ENCODE assay signal across 25 cellular contexts in genomic region chr2:65637061-65637460, GRCh38.
DNase-seq lines count a peak whose midpoint lies in the region; ATAC-seq, FAIRE-seq and TF ChIP-seq lines count a peak whose summit lies in the region.
"Had no signal": no experiment of that assay in that cellular context is flagged by ENCODE, and none has a peak within 500 bp of the region (broad histone marks: within the 10 kb centered on the region; RNA-seq: fewer than 3 reads in every experiment).

No MANE protein-coding gene starts in this region.

- DNase-seq in A673 (ENCODE audit: low spot score), result no peak
- DNase-seq in astrocyte (ENCODE audit: low read depth), result peak; percentile 45
- DNase-seq in UCSD-AML1 (lab: John Stamatoyannopoulos, UW; ENCODE audit: unreplicated experiment), result no peak
- no peak for DNase-seq in NCI-H128 (lab: John Stamatoyannopoulos, UW; ENCODE audit: unreplicated experiment)
- no peak for DNase-seq in AG08395 (ENCODE audit: low spot score)
- DNase-seq: 8988T; BE2C; C1 segment of cervical spinal cord; CD4-positive, CD25-positive, alpha-beta regulatory T cell; CD8-positive, alpha-beta memory T cell; COR-L47; DMS 273 treated with DMSO at 0.1 percent for 48 hours; DMS53; DND-41; IMR-90 had no signal

- no peaks in the 10 kb centered on the region for H3K27me3 Mint-ChIP-seq in astrocyte (ENCODE audit: low read depth, unreplicated experiment)

- FAIRE-seq in astrocyte (lab: Jason Lieb, UNC), result no peak
- FAIRE-seq: G401.6, GM12891, GM19239, H54, HTR-8/SVneo, K562 had no signal

- POLR2A ChIA-PET in A673 (lab: Charles Lee; ENCODE audit: low non-redundant PET), result no interaction called here
- POLR2A ChIA-PET in HEK293 (lab: Yijun Ruan, JAX), result no interaction called here

- TF ChIP-seq CTCF in A673 (conservative IDR thresholded peaks at IDR 0.05; ENCODE audit: low read depth, low read length) (no peak), HEK293 (tag by site-specific recombination; IDR thresholded peaks at IDR 0.05) (no peak), astrocyte (IDR thresholded peaks at IDR 0.05; ENCODE audit: insufficient read depth, low read depth, low read length) (no peak)

- BruUV-seq in A673 (replicated peaks; lab: Mats Ljungman, UMichigan), result no TSS peak

- H3K27me3 ChIP-seq in A673 (replicated peaks; ENCODE audit: insufficient read depth, low read depth, low read length, poor library complexity), result no peaks in the 10 kb centered on the region
- H3K27me3 ChIP-seq in astrocyte (ENCODE audit: insufficient read depth, low read length), result peaks cover 27% of the 10 kb centered on the region
- no peaks in the 10 kb centered on the region for H3K27me3 ChIP-seq in muscle layer of colon (ENCODE audit: control insufficient read depth in 1 of 2, insufficient read depth in 2 of 2, low read length in 2 of 2)

- H3K4me3 ChIP-seq in A673 (ENCODE audit: low read depth, low read length, poor library complexity, severe bottlenecking) (no peak overlapping the region), HEK293 (ENCODE audit: low read depth, low read length) (no peak overlapping the region), astrocyte (ENCODE audit: insufficient read depth, low read depth, low read length) (no peak overlapping the region), muscle layer of colon (ENCODE audit: low read depth in 1 of 2, low read length in 2 of 2) (no peak overlapping the region)
- H3K4me3 ChIP-seq: GM23338, K562 had no signal

- no peaks in the 10 kb centered on the region for H3K36me3 ChIP-seq in A673 (ENCODE audit: insufficient read depth, low read length, poor library complexity, severe bottlenecking)
- H3K36me3 ChIP-seq in HEK293 (ENCODE audit: control insufficient read depth in 2 of 2, insufficient read depth in 1 of 2, low read length in 2 of 2), result no peaks in the 10 kb centered on the region
- no peaks in the 10 kb centered on the region for H3K36me3 ChIP-seq in astrocyte (ENCODE audit: insufficient read depth, low read length)
- H3K36me3 ChIP-seq in muscle layer of colon (ENCODE audit: insufficient read depth, low read length), result no peaks in the 10 kb centered on the region
- H3K36me3 ChIP-seq: BE2C had no signal

- H3K27ac Mint-ChIP-seq in astrocyte (ENCODE audit: unreplicated experiment), result no peak overlapping the region
- H3K27ac Mint-ChIP-seq: CD4-positive, CD25-positive, alpha-beta regulatory T cell; CD8-positive, alpha-beta memory T cell; GM23338 had no signal

- H2AFZ ChIP-seq in astrocyte (ENCODE audit: low read depth, low read length), result no peak overlapping the region
- H2AFZ ChIP-seq: GM23338 had no signal

- intact Hi-C loops in A673 (cut with micrococcal nuclease; ENCODE audit: unreplicated experiment), result loop anchor here (5.0 to 10.0 kb wide), 2 partner anchors 358 to 940 kb away; no protein-coding TSS in a partner anchor

- no peaks in the 10 kb centered on the region for H3K79me2 ChIP-seq in astrocyte (ENCODE audit: insufficient read depth, low read length)

- no peak overlapping the region for H3K4me2 ChIP-seq in astrocyte (ENCODE audit: low read length)
- H3K4me2 ChIP-seq: GM23338 had no signal

- no peaks in the 10 kb centered on the region for H4K20me1 ChIP-seq in astrocyte (ENCODE audit: insufficient read depth, low read length)

- peak overlapping the region; percentile 84 for H3K27ac ChIP-seq in A673 (ENCODE audit: low read depth, low read length, poor library complexity, severe bottlenecking)
- H3K27ac ChIP-seq in HEK293 (ENCODE audit: extremely low read depth, low read depth, low read length), result 0 out of 2 replicates have a peak overlapping the region, but pooled peaks have one; percentile 24
- H3K27ac ChIP-seq in astrocyte (ENCODE audit: low read depth, low read length), result no peak overlapping the region
- H3K27ac ChIP-seq in muscle layer of colon (ENCODE audit: low read depth, low read length), result peak overlapping the region; percentile 17

- ATAC-seq in HG03045 (IDR thresholded peaks at IDR 0.05; ENCODE audit: unreplicated experiment), result no peak
- ATAC-seq: GM23338, K562 had no signal

- H3K4me1 ChIP-seq in A673 (ENCODE audit: insufficient read depth, low read length, poor library complexity, severe bottlenecking), result peaks cover 60% of the 10 kb centered on the region
- peaks cover 23% of the 10 kb centered on the region for H3K4me1 ChIP-seq in HEK293 (ENCODE audit: control insufficient read depth, insufficient read depth, low read length)
- no peaks in the 10 kb centered on the region for H3K4me1 ChIP-seq in astrocyte (ENCODE audit: insufficient read depth, low read length)
- H3K4me1 ChIP-seq in muscle layer of colon (ENCODE audit: insufficient read depth, low read length), result peaks cover 27% of the 10 kb centered on the region
- H3K4me1 ChIP-seq: BE2C had no signal

- no peaks in the 10 kb centered on the region for H3K9me3 Mint-ChIP-seq in astrocyte (ENCODE audit: unreplicated experiment)
- H3K9me3 Mint-ChIP-seq: CD8-positive, alpha-beta memory T cell; GM23338 had no signal

- peaks cover 3% of the 10 kb centered on the region for H3K9me3 ChIP-seq in A673 (ENCODE audit: low read depth, low read length, poor library complexity, severe bottlenecking)
- no peaks in the 10 kb centered on the region for H3K9me3 ChIP-seq in HEK293 (ENCODE audit: control insufficient read depth, insufficient read depth, low read depth, low read length)
- H3K9me3 ChIP-seq in astrocyte (ENCODE audit: insufficient read depth, low read depth, low read length), result no peaks in the 10 kb centered on the region
- no peaks in the 10 kb centered on the region for H3K9me3 ChIP-seq in muscle layer of colon (ENCODE audit: low read length)
- H3K9me3 ChIP-seq: BE2C had no signal

- CTCF ChIA-PET in A673 (lab: Charles Lee), result no interaction called here
- CTCF ChIA-PET in HEK293 (lab: Yijun Ruan, JAX), result interaction anchor here (0.6 to 1.0 kb wide), 3 partner anchors 145 to 944 kb away, joined by 3 to 7 read pairs (median 7); no protein-coding TSS in a partner anchor

- no peak overlapping the region for H3K4me3 Mint-ChIP-seq in astrocyte (ENCODE audit: unreplicated experiment)
- H3K4me3 Mint-ChIP-seq: CD4-positive, CD25-positive, alpha-beta regulatory T cell; CD8-positive, alpha-beta memory T cell; GM23338 had no signal

- H3K4me1 Mint-ChIP-seq in astrocyte (ENCODE audit: low read depth, unreplicated experiment), result peaks cover 10% of the 10 kb centered on the region

- no peaks in the 10 kb centered on the region for H3K36me3 Mint-ChIP-seq in astrocyte (ENCODE audit: low read depth, unreplicated experiment)
- H3K36me3 Mint-ChIP-seq: CD4-positive, CD25-positive, alpha-beta regulatory T cell; CD8-positive, alpha-beta memory T cell had no signal

- no peak overlapping the region for H3K9ac ChIP-seq in astrocyte (ENCODE audit: low read length)
- no peak overlapping the region for H3K9ac ChIP-seq in muscle layer of colon (ENCODE audit: low read length)

TF ChIP-seq in HEK293, 187 proteins besides CTCF, POLR2A, EP300 and RAD21:
- peak; percentile 40; the same call in 1 of the 2 replicates for TF ChIP-seq WT1 (tag by site-specific recombination; IDR thresholded peaks at IDR 0.05)
- no peak for TF ChIP-seq GLIS1 (tag by site-specific recombination; IDR thresholded peaks at IDR 0.05)
